12 cellular contexts compared by ENCODE assay signal in the genomic region with DNA sequence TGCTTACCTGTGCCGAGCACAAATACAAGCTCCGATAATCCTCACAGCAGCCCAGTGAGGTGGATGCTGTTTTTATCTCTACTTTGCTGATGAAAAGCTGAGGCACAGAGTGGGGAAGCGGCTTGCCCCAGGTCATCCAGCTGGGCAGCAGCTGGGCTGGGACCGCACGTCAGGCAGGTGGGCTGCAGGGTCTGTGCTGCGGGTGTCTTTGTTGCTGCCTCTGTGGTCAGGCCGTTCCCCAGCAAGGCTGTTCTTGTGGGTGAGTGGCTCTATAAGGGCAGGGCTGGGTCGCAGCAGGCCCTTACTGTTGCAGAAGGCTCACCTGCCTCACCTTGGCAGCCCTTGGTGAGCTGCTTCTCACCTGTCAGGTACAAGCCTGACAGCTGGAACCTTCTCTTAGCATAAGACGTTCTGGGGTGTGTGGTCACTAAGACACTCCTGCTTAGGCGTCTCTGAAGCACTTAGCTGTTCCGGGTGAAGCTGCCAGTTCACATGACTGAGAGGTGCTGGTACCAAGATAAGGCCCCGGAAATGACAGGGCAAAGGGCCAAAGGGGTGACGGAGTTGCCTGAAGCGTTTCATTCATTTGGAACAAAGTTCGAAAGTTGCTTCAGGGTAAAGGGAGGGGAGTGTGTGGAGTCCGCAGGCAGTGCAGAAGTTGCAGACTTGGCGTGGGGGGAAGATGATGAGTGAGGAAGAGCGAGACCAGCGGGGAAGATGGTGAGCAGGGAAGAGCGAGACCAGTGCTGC. TPM values are rescaled to one million over a fixed set of nuclear protein-coding genes. Genes with fewer than 3 reads are reported as not detected.
DNase-seq lines count a peak whose midpoint lies in the region; ATAC-seq and TF ChIP-seq lines count a peak whose summit lies in the region.
"Had no signal": no experiment of that assay in that cellular context is flagged by ENCODE, and none has a peak within 500 bp of the region (broad histone marks: within the 10 kb centered on the region; RNA-seq: fewer than 3 reads in every experiment).

No MANE protein-coding gene starts in this region.

- H3K36me3 Mint-ChIP-seq in activated CD4-positive, alpha-beta T cell treated with anti-CD3 and anti-CD28 coated beads, Interleukin-2, amount 10 ng/mL, durations not matched to agents 7 days and 5 days (ENCODE audit: low read depth), result peaks cover 20% of the 10 kb centered on the region
- H3K36me3 Mint-ChIP-seq in activated CD8-positive, alpha-beta T cell treated with anti-CD3 and anti-CD28 coated beads for 36 hours (ENCODE audit: low read depth), result peaks cover 77% of the 10 kb centered on the region

- WGBS in testis, 2 donors, result 71 to 74% methylated on average over 15 to 20 of the region's 20 CpGs

- POLR2A ChIA-PET in activated CD4-positive, alpha-beta T cell treated with anti-CD3 and anti-CD28 coated beads, Interleukin-2, amount 10 ng/mL, durations not matched to agents 7 days and 5 days (lab: Charles Lee), result no interaction called here
- POLR2A ChIA-PET in activated CD8-positive, alpha-beta T cell treated with anti-CD3 and anti-CD28 coated beads for 36 hours (lab: Charles Lee), result interaction anchor here (0.7 to 10.3 kb wide), 6 partner anchors 12 to 95 kb away, joined by 3 to 141 read pairs (median 7); partner anchors contain the start of gene IRF8

- H3K9me3 Mint-ChIP-seq in activated CD4-positive, alpha-beta T cell treated with anti-CD3 and anti-CD28 coated beads, Interleukin-2, amount 10 ng/mL, durations not matched to agents 7 days and 5 days, result no peaks in the 10 kb centered on the region
- H3K9me3 Mint-ChIP-seq in activated CD8-positive, alpha-beta T cell treated with anti-CD3 and anti-CD28 coated beads for 36 hours, result no peaks in the 10 kb centered on the region

- DNase-seq in activated CD4-positive, alpha-beta T cell treated with anti-CD3 and anti-CD28 coated beads, Interleukin-2, amount 10 ng/mL, durations not matched to agents 7 days and 5 days, result no peak
- no peak for DNase-seq in activated CD4-positive, alpha-beta T cell treated with anti-CD3 and anti-CD28 coated beads, Interleukin-2, amount 50 U/mL, for 1 hour
- DNase-seq in activated CD8-positive, alpha-beta T cell treated with anti-CD3 and anti-CD28 coated beads for 36 hours, result no peak
- DNase-seq in left ventricle myocardium superior (peak; percentile 74), testis (peak; percentile 51), sciatic nerve (ENCODE audit: low spot score) (no peak), tibial artery (no peak)
- DNase-seq: kidney glomerular epithelial cell, NCI-H1105, SIG-M5 had no signal

- CTCF ChIA-PET in activated CD4-positive, alpha-beta T cell treated with anti-CD3 and anti-CD28 coated beads, Interleukin-2, amount 10 ng/mL, durations not matched to agents 7 days and 5 days (lab: Charles Lee), result interaction anchor here (0.9 to 1.2 kb wide), 4 partner anchors 9 to 31 kb away, joined by 3 to 4 read pairs (median 3); no protein-coding TSS in a partner anchor
- CTCF ChIA-PET in activated CD8-positive, alpha-beta T cell treated with anti-CD3 and anti-CD28 coated beads for 36 hours (lab: Charles Lee), result interaction anchor here (0.6 to 2.7 kb wide), 10 partner anchors 9 to 1106 kb away, joined by 3 to 12 read pairs (median 4); no protein-coding TSS in a partner anchor

- TF ChIP-seq POLR2A in testis (IDR thresholded peaks at IDR 0.05), result no peak

- H3K4me3 Mint-ChIP-seq in activated CD4-positive, alpha-beta T cell treated with anti-CD3 and anti-CD28 coated beads, Interleukin-2, amount 10 ng/mL, durations not matched to agents 7 days and 5 days, result no peak overlapping the region
- no peak overlapping the region for H3K4me3 Mint-ChIP-seq in activated CD8-positive, alpha-beta T cell treated with anti-CD3 and anti-CD28 coated beads for 36 hours

- peaks cover 17% of the 10 kb centered on the region for H3K4me1 ChIP-seq in testis
- no peaks in the 10 kb centered on the region for H3K4me1 ChIP-seq in tibial artery
- H3K4me1 ChIP-seq: A549 had no signal

- H3K27me3 Mint-ChIP-seq in activated CD4-positive, alpha-beta T cell treated with anti-CD3 and anti-CD28 coated beads, Interleukin-2, amount 10 ng/mL, durations not matched to agents 7 days and 5 days, result no peaks in the 10 kb centered on the region
- H3K27me3 Mint-ChIP-seq in activated CD8-positive, alpha-beta T cell treated with anti-CD3 and anti-CD28 coated beads for 36 hours, result no peaks in the 10 kb centered on the region

- H3K4me3 ChIP-seq in testis (no peak overlapping the region), tibial artery (no peak overlapping the region)
- H3K4me3 ChIP-seq: A549 had no signal

- peaks cover 4% of the 10 kb centered on the region for H3K4me1 Mint-ChIP-seq in activated CD4-positive, alpha-beta T cell treated with anti-CD3 and anti-CD28 coated beads, Interleukin-2, amount 10 ng/mL, durations not matched to agents 7 days and 5 days
- peaks cover 31% of the 10 kb centered on the region for H3K4me1 Mint-ChIP-seq in activated CD8-positive, alpha-beta T cell treated with anti-CD3 and anti-CD28 coated beads for 36 hours (ENCODE audit: low read depth)

- no peak for ATAC-seq in activated CD8-positive, alpha-beta T cell treated with anti-CD3 and anti-CD28 coated beads for 36 hours
- ATAC-seq in left ventricle myocardium superior (peak; percentile 90), GM21717 (IDR thresholded peaks at IDR 0.05; ENCODE audit: unreplicated experiment) (no peak), sciatic nerve (no peak)
- ATAC-seq: A549 had no signal

- H3K9me3 ChIP-seq in testis (no peaks in the 10 kb centered on the region), tibial artery (no peaks in the 10 kb centered on the region)
- H3K9me3 ChIP-seq: A549 had no signal

- H3K27ac ChIP-seq in testis, result no peak overlapping the region
- no peak overlapping the region for H3K27ac ChIP-seq in tibial artery
- H3K27ac ChIP-seq: A549 had no signal

- no peak for TF ChIP-seq CTCF in activated CD8-positive, alpha-beta T cell treated with anti-CD3 and anti-CD28 coated beads for 36 hours (IDR thresholded peaks at IDR 0.05)
- TF ChIP-seq CTCF in testis (IDR thresholded peaks at IDR 0.05) (no peak), tibial artery (IDR thresholded peaks at IDR 0.05) (no peak)

- intact Hi-C loops in activated CD8-positive, alpha-beta T cell treated with anti-CD3 and anti-CD28 coated beads for 36 hours (cut with micrococcal nuclease), result no loop called here
- intact Hi-C loops in left ventricle myocardium superior (cut with micrococcal nuclease) (no loop called here), testis (cut with DNase I; ENCODE audit: low total_unique reads) (no loop called here), sciatic nerve (cut with DNase I) (no loop called here), tibial artery (cut with DNase I; ENCODE audit: low total_unique reads) (no loop called here)

- H3K36me3 ChIP-seq in testis (ENCODE audit: low read depth, missing control alignments) (no peaks in the 10 kb centered on the region), tibial artery (no peaks in the 10 kb centered on the region)

- H3K27me3 ChIP-seq in testis (no peaks in the 10 kb centered on the region), tibial artery (peaks cover 0 to 44% of the 10 kb centered on the region in 2 donors)

- peak overlapping the region; percentile 5 for H3K27ac Mint-ChIP-seq in activated CD4-positive, alpha-beta T cell treated with anti-CD3 and anti-CD28 coated beads, Interleukin-2, amount 10 ng/mL, durations not matched to agents 7 days and 5 days
- H3K27ac Mint-ChIP-seq in activated CD8-positive, alpha-beta T cell treated with anti-CD3 and anti-CD28 coated beads for 36 hours, result peak overlapping the region; percentile 44

RNA-seq across cellular contexts. Expression of gene IRF8, which starts 17.4 kb away (rescaled TPM):
- total RNA-seq in activated CD4-positive, alpha-beta T cell treated with anti-CD3 and anti-CD28 coated beads, Interleukin-2, amount 10 ng/mL, durations not matched to agents 7 days and 5 days, result 10 to 100 TPM; 11.6 to 14.7 TPM
- total RNA-seq in activated CD8-positive, alpha-beta T cell treated with anti-CD3 and anti-CD28 coated beads for 36 hours, result 100 to 1,000 TPM; 221 to 224 TPM
- total RNA-seq in left ventricle myocardium superior (3.5 TPM), testis (10 to 100 TPM; 14.0 to 15.0 TPM), sciatic nerve (19.1 TPM)
- polyA plus RNA-seq in testis (ENCODE audit: insufficient read depth, low read depth, low replicate concordance), result 7.2 TPM

Comparison
In these comparisons a context has a peak if more than half of its experiments do, and no peak if none do; other contexts are left out.
1. DNase-seq: peak in left ventricle myocardium superior (single experiment) and testis (single experiment); none in activated CD4-positive, alpha-beta T cell treated with anti-CD3 and anti-CD28 coated beads, Interleukin-2, amount 10 ng/mL, durations not matched to agents 7 days and 5 days (single experiment), activated CD4-positive, alpha-beta T cell treated with anti-CD3 and anti-CD28 coated beads, Interleukin-2, amount 50 U/mL, for 1 hour (single experiment), activated CD8-positive, alpha-beta T cell treated with anti-CD3 and anti-CD28 coated beads for 36 hours (single experiment), sciatic nerve (single experiment) and tibial artery (0 of 2).
2. RNA of gene IRF8, which starts 17.4 kb away (total RNA-seq): 221 to 224 TPM in activated CD8-positive, alpha-beta T cell treated with anti-CD3 and anti-CD28 coated beads for 36 hours; 19.1 TPM in sciatic nerve (single experiment), 14.0 to 15.0 TPM in testis, 11.6 to 14.7 TPM in activated CD4-positive, alpha-beta T cell treated with anti-CD3 and anti-CD28 coated beads, Interleukin-2, amount 10 ng/mL, durations not matched to agents 7 days and 5 days and 3.5 TPM in left ventricle myocardium superior (single experiment); every median in the first group is over 10 times any median in the second.